ENCODE assay signal across 8 cellular contexts in the genomic region with DNA sequence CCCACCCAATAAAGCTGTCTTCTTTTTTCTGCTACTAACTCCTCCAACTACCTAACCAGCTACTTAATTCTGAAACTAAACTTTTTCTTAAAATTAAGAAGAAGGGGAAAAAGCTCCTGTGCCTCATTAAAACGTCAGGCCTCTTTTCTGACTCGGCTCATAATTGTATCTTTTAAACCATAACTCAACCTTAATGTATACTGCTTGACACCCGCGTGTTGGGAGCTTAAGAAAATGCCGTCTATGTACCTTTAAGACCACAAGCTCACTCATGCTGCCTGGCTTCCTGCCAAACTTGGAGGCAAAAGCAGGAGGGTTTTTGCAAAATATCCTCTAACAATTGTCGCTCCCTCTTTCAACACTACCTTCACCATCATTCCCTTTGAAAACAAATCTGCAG. TPM values are rescaled to one million over a fixed set of nuclear protein-coding genes. Genes with fewer than 3 reads are reported as not detected.
DNase-seq lines count a peak whose midpoint lies in the region; ATAC-seq, FAIRE-seq and TF ChIP-seq lines count a peak whose summit lies in the region.

No MANE protein-coding gene starts in this region.

- H3F3A ChIP-seq in Loucy (ENCODE audit: low read depth), result no peaks in the 10 kb centered on the region

- no peak for FAIRE-seq in HTR-8/SVneo (lab: Jason Lieb, UNC)

- no peaks in the 10 kb centered on the region for H3K36me3 Mint-ChIP-seq in naive thymus-derived CD8-positive, alpha-beta T cell
- H3K36me3 Mint-ChIP-seq in natural killer cell, result no peaks in the 10 kb centered on the region

- H3K4me3 ChIP-seq in Loucy (ENCODE audit: low read length, poor library complexity, severe bottlenecking) (peak overlapping the region; percentile 92), SK-N-MC (peak overlapping the region; percentile 70)

- intact Hi-C loops in natural killer cell (cut with micrococcal nuclease), result no loop called here

- H4K20me1 ChIP-seq in Loucy (ENCODE audit: insufficient read depth, low read length, poor library complexity, severe bottlenecking), result no peaks in the 10 kb centered on the region

- DNase-seq in ELF-1 (ENCODE audit: low read depth, low spot score) (peak; percentile 29), SK-N-MC (ENCODE audit: low read depth, low spot score) (peak; percentile 91), cerebellum (ENCODE audit: low spot score) (peak; percentile 52), natural killer cell (no peak), HTR-8/SVneo (ENCODE audit: insufficient read length, low spot score) (no peak)
- DNase-seq in naive thymus-derived CD8-positive, alpha-beta T cell, result peak in 9 of 10 donors; percentile 43 to 83 (median 55)

- peak overlapping the region; percentile 26 to 80 (median 59) for H3K4me3 Mint-ChIP-seq in naive thymus-derived CD8-positive, alpha-beta T cell
- H3K4me3 Mint-ChIP-seq in natural killer cell, result no peak overlapping the region

- H3K36me3 ChIP-seq in Loucy (ENCODE audit: insufficient read depth, low read length) (no peaks in the 10 kb centered on the region), SK-N-MC (ENCODE audit: insufficient read depth, low read length) (no peaks in the 10 kb centered on the region)

- H2AFZ ChIP-seq in Loucy (ENCODE audit: low read length), result peak overlapping the region; percentile 15; the same call in 1 of the 2 replicates

- H3K9ac ChIP-seq in Loucy (ENCODE audit: low read depth, low read length, poor library complexity, severe bottlenecking) (peak overlapping the region; percentile 93), SK-N-MC (ENCODE audit: insufficient read length) (peak overlapping the region; percentile 74)

- TF ChIP-seq POLR2A in GM18505 (IDR thresholded peaks at IDR 0.05; ENCODE audit: borderline replicate concordance, extremely low read depth, insufficient read depth, insufficient read length), result no peak

- no peak for TF ChIP-seq CTCF in Loucy (conservative IDR thresholded peaks at IDR 0.05; ENCODE audit: low read length)
- TF ChIP-seq CTCF in natural killer cell (IDR thresholded peaks at IDR 0.05), result no peak

- H3K4me1 ChIP-seq in Loucy (ENCODE audit: insufficient read depth, low read length, poor library complexity, severe bottlenecking), result peaks cover 23% of the 10 kb centered on the region

- peaks cover 22 to 41% (median 34%) of the 10 kb centered on the region in 4 donors for H3K4me1 Mint-ChIP-seq in naive thymus-derived CD8-positive, alpha-beta T cell
- peaks cover 20 to 25% of the 10 kb centered on the region in 2 donors for H3K4me1 Mint-ChIP-seq in natural killer cell

- peak in 1 of 2 donors; percentile 18 for ATAC-seq in naive thymus-derived CD8-positive, alpha-beta T cell
- ATAC-seq in GM18505 (IDR thresholded peaks at IDR 0.05; ENCODE audit: unreplicated experiment) (no peak), natural killer cell (no peak)

- H3K9me3 Mint-ChIP-seq in naive thymus-derived CD8-positive, alpha-beta T cell, result no peaks in the 10 kb centered on the region
- H3K9me3 Mint-ChIP-seq in natural killer cell, result no peaks in the 10 kb centered on the region

- H3K27ac Mint-ChIP-seq in naive thymus-derived CD8-positive, alpha-beta T cell, result peak overlapping the region in 2 of 10 donors; percentile 17 to 36
- no peak overlapping the region for H3K27ac Mint-ChIP-seq in natural killer cell

- POLR2A ChIA-PET in naive thymus-derived CD8-positive, alpha-beta T cell (lab: Charles Lee), result no interaction called here

- H3K9me3 ChIP-seq in Loucy (ENCODE audit: insufficient read depth, low read depth, low read length) (no peaks in the 10 kb centered on the region), SK-N-MC (ENCODE audit: low read depth, low read length) (no peaks in the 10 kb centered on the region)

- H3K27ac ChIP-seq in SK-N-MC, result peak overlapping the region; percentile 89

- peaks cover 87% of the 10 kb centered on the region for H3K79me2 ChIP-seq in Loucy (ENCODE audit: insufficient read depth, low read length)

- H3K27me3 ChIP-seq in Loucy (ENCODE audit: insufficient read depth, low read length, poor library complexity, severe bottlenecking), result no peaks in the 10 kb centered on the region

- no peaks in the 10 kb centered on the region for H3K9me2 ChIP-seq in Loucy (replicated peaks; ENCODE audit: low read depth, low read length)

- H3K27me3 Mint-ChIP-seq in naive thymus-derived CD8-positive, alpha-beta T cell, result peaks cover 24 to 38% (median 32%) of the 10 kb centered on the region in 5 donors
- H3K27me3 Mint-ChIP-seq in natural killer cell (ENCODE audit: low read depth in 2 of 2), result peaks cover 57 to 79% of the 10 kb centered on the region in 2 donors

- H3K4me2 ChIP-seq in Loucy (ENCODE audit: low read depth, low read length, poor library complexity, severe bottlenecking), result peak overlapping the region; percentile 99

RNA-seq across cellular contexts. Expression of a gene that starts 5.0 kb away (rescaled TPM):
- total RNA-seq in cerebellum (122 TPM), natural killer cell (1 to 10 TPM in 1 of 3 donors, under 1 TPM in 2; 0.29 to 1.5 (median 0.35) TPM)
- 1 to 10 TPM; 2.9 to 4.8 TPM for total RNA-seq in naive thymus-derived CD8-positive, alpha-beta T cell
- polyA plus RNA-seq in naive thymus-derived CD8-positive, alpha-beta T cell, result under 1 TPM in 2 of 3 donors, not detected in 1; 0.07 to 0.60 TPM

Comparison
In these comparisons a context has a peak if more than half of its experiments do, and no peak if none do; other contexts are left out.
1. DNase-seq: peak in ELF-1 (single experiment), SK-N-MC (single experiment), cerebellum (single experiment) and naive thymus-derived CD8-positive, alpha-beta T cell (9 of 10); none in natural killer cell (single experiment) and HTR-8/SVneo (single experiment).
2. RNA of a gene that starts 5.0 kb away (total RNA-seq): 122 TPM in cerebellum (single experiment); 2.9 to 4.8 TPM in naive thymus-derived CD8-positive, alpha-beta T cell and 0.29 to 1.5 TPM in natural killer cell; every median in the first group is over 10 times any median in the second.